ENCODE assay signal across 8 cellular contexts in genomic region chr14:51846631-51847488, GRCh38. TPM values are rescaled to one million over a fixed set of nuclear protein-coding genes. Genes with fewer than 3 reads are reported as not detected.
DNase-seq lines count a peak whose midpoint lies in the region; ATAC-seq and TF ChIP-seq lines count a peak whose summit lies in the region.

No MANE protein-coding gene starts in this region.

- TF ChIP-seq CTCF in hepatocyte (IDR thresholded peaks at IDR 0.05; ENCODE audit: poor library complexity): no peak

- H3K27me3 Mint-ChIP-seq in activated naive CD8-positive, alpha-beta T cell: no peaks in the 10 kb centered on the region

- peak overlapping the region; percentile 20 for H2AFZ ChIP-seq in hepatocyte

- H3K27ac Mint-ChIP-seq in activated naive CD8-positive, alpha-beta T cell: peak overlapping the region; percentile 97

- ATAC-seq in GM19455 (IDR thresholded peaks at IDR 0.05; ENCODE audit: unreplicated experiment) (peak; percentile 74), sciatic nerve (peak; percentile 87)

- no peaks in the 10 kb centered on the region for H3K9me2 ChIP-seq in hepatocyte (replicated peaks; ENCODE audit: insufficient read depth)

- intact Hi-C loops in sciatic nerve (cut with DNase I): no loop called here

- no peaks in the 10 kb centered on the region for H3K36me3 ChIP-seq in hepatocyte (replicated peaks; ENCODE audit: insufficient read depth, low read depth)

- WGBS in hepatocyte (ENCODE audit: low lambda C conversion rate, missing lambda C conversion rate): 47% methylated on average over 16 of the region's 16 CpGs

- peaks cover 69% of the 10 kb centered on the region for H3K4me1 Mint-ChIP-seq in activated naive CD8-positive, alpha-beta T cell (ENCODE audit: low read depth)

- peak overlapping the region; percentile 37 for H3K4me2 ChIP-seq in hepatocyte

- H3K79me2 ChIP-seq in hepatocyte: no peaks in the 10 kb centered on the region

- H3K9me3 ChIP-seq in hepatocyte (ENCODE audit: low read depth): no peaks in the 10 kb centered on the region

- H3K36me3 Mint-ChIP-seq in activated naive CD8-positive, alpha-beta T cell: peaks cover 13% of the 10 kb centered on the region

- H4K20me1 ChIP-seq in hepatocyte (ENCODE audit: insufficient read depth, poor library complexity, severe bottlenecking): no peaks in the 10 kb centered on the region

- no peak overlapping the region for H3K4me3 ChIP-seq in hepatocyte

- DNase-seq in CMK (ENCODE audit: low read depth) (peak; percentile 43), HT1080 (ENCODE audit: low read depth) (peak; percentile 41), SK-N-DZ (ENCODE audit: low spot score) (peak; percentile 41), hepatocyte (ENCODE audit: low spot score) (peak; percentile 28), sciatic nerve (ENCODE audit: low spot score) (no peak), NCI-H2171 (lab: John Stamatoyannopoulos, UW) (no peak)

- peak overlapping the region; percentile 85 for H3K4me3 Mint-ChIP-seq in activated naive CD8-positive, alpha-beta T cell

- H3K27me3 ChIP-seq in hepatocyte: no peaks in the 10 kb centered on the region

- H3K4me1 ChIP-seq in hepatocyte (ENCODE audit: insufficient read depth): no peaks in the 10 kb centered on the region

- peaks cover 16% of the 10 kb centered on the region for H3K9me3 Mint-ChIP-seq in activated naive CD8-positive, alpha-beta T cell (ENCODE audit: low read depth)

- H3K27ac ChIP-seq in hepatocyte: no peak overlapping the region

RNA-seq across cellular contexts. Expression of gene GNG2, which starts 13.6 kb away (rescaled TPM):
- 3.3 and 5.1 TPM in 2 replicates for total RNA-seq in HT1080 (2014; rRNA removed; shearing (Covaris generic))
- polyA plus RNA-seq in HT1080 (2015; cell fraction: cytosol; rRNA removed): 9.2 and 11.0 TPM in 2 replicates
- polyA plus RNA-seq in HT1080 (2015; cell fraction: nucleus; rRNA removed): 6.5 and 7.1 TPM in 2 replicates
- 24.7 and 30.0 TPM in 2 replicates for polyA plus RNA-seq in SK-N-DZ (2014; cell fraction: cytosol; rRNA removed)
- 7.7 and 10.0 TPM in 2 replicates for polyA plus RNA-seq in SK-N-DZ (2014; cell fraction: nucleus; rRNA removed)
- total RNA-seq in hepatocyte (9.0 and 13.7 TPM in 2 replicates), sciatic nerve (180 TPM)
- polyA plus RNA-seq in hepatocyte: 5.0 and 6.6 TPM in 2 replicates

Comparison
In these comparisons a context has a peak if more than half of its experiments do, and no peak if none do; other contexts are left out.
1. DNase-seq: peak in CMK (single experiment), HT1080 (single experiment), SK-N-DZ (single experiment) and hepatocyte (single experiment); none in sciatic nerve (single experiment) and NCI-H2171 (single experiment).
2. RNA of gene GNG2, which starts 13.6 kb away (total RNA-seq): 180 TPM in sciatic nerve (single experiment); 9.0 to 13.7 TPM in hepatocyte and 3.3 to 5.1 TPM in HT1080; every median in the first group is over 10 times any median in the second.